12 cellular contexts compared by ENCODE assay signal in genomic region chr10:61390841-61391240, GRCh38.
DNase-seq lines count a peak whose midpoint lies in the region; ATAC-seq and TF ChIP-seq lines count a peak whose summit lies in the region.
"Had no signal": no experiment of that assay in that cellular context is flagged by ENCODE, and none has a peak within 500 bp of the region (broad histone marks: within the 10 kb centered on the region; RNA-seq: fewer than 3 reads in every experiment).

No MANE protein-coding gene starts in this region.

- TF ChIP-seq CTCF in adrenal gland (IDR thresholded peaks at IDR 0.05) (no peak), GM20000 (IDR thresholded peaks at IDR 0.05; ENCODE audit: extremely low read depth, missing control alignments) (no peak)

- no peaks in the 10 kb centered on the region for H3K9me3 ChIP-seq in adrenal gland (replicated peaks in 1 of 3)
- H3K9me3 ChIP-seq: Caco-2 had no signal

- in situ Hi-C loops in KBM-7 (cut with MboI; ENCODE audit: low pct_unique_long_range_greater_than_20kb, low sequenced_read_pairs): no loop called here

- peak overlapping the region in 3 of 5 donors; percentile 6 to 57 (median 13) for H3K27ac ChIP-seq in adrenal gland
- H3K27ac ChIP-seq: hepatocyte had no signal

- intact Hi-C loops in adrenal gland (cut with DNase I): no loop called here

- H3K4me3 ChIP-seq in adrenal gland: no peak overlapping the region
- H3K4me3 ChIP-seq: hepatocyte had no signal

- H3K27me3 ChIP-seq in adrenal gland: no peaks in the 10 kb centered on the region
- H3K27me3 ChIP-seq: hepatocyte had no signal

- WGBS in adrenal gland, 4 donors: 59 to 76% (median 64%) methylated on average over 4 of the region's 4 CpGs

- H3K4me1 ChIP-seq in adrenal gland (replicated peaks in 1 of 2): no peaks in the 10 kb centered on the region
- H3K4me1 ChIP-seq: Caco-2 had no signal

- DNase-seq in adrenal gland (no peak), H4 (ENCODE audit: low spot score) (no peak), KBM-7 (no peak), NCI-H2029 treated with DMSO at 0.1 percent for 48 hours (lab: John Stamatoyannopoulos, UW) (no peak), GM20000 (ENCODE audit: low spot score) (no peak)
- DNase-seq: activated naive CD4-positive, alpha-beta T cell treated with anti-CD3 and anti-CD28 coated beads for 36 hours; Caco-2; stimulated activated naive CD4-positive, alpha-beta T cell had no signal

- H3K36me3 ChIP-seq in adrenal gland (replicated peaks in 1 of 2): no peaks in the 10 kb centered on the region

- peak; percentile 92 for ATAC-seq in GM18870 (IDR thresholded peaks at IDR 0.05; ENCODE audit: unreplicated experiment)
- peak; percentile 90 for ATAC-seq in GM21737 (IDR thresholded peaks at IDR 0.05; ENCODE audit: unreplicated experiment)
- peak; percentile 80 for ATAC-seq in HG03280 (IDR thresholded peaks at IDR 0.05; ENCODE audit: unreplicated experiment)

- no peak for TF ChIP-seq POLR2A in adrenal gland (IDR thresholded peaks at IDR 0.05)
